Comparison of ENCODE assay signal across 8 cellular contexts in genomic region chr22:29310863-29311339, GRCh38. TPM values are rescaled to one million over a fixed set of nuclear protein-coding genes. Genes with fewer than 3 reads are reported as not detected.
DNase-seq lines count a peak whose midpoint lies in the region; ATAC-seq and TF ChIP-seq lines count a peak whose summit lies in the region.

No MANE protein-coding gene starts in this region.

- POLR2A ChIA-PET in activated CD4-positive, alpha-beta T cell treated with anti-CD3 and anti-CD28 coated beads, Interleukin-2, amount 10 ng/mL, durations not matched to agents 7 days and 5 days (lab: Charles Lee) = no interaction called here

- peaks cover 2% of the 10 kb centered on the region for H3K36me3 Mint-ChIP-seq in activated CD4-positive, alpha-beta T cell treated with anti-CD3 and anti-CD28 coated beads, Interleukin-2, amount 10 ng/mL, durations not matched to agents 7 days and 5 days (ENCODE audit: low read depth)
- peaks cover 7% of the 10 kb centered on the region for H3K36me3 Mint-ChIP-seq in effector memory CD8-positive, alpha-beta T cell (ENCODE audit: insufficient read depth)
- peaks cover 2% of the 10 kb centered on the region for H3K36me3 Mint-ChIP-seq in memory B cell

- no peak overlapping the region for H3K4me3 Mint-ChIP-seq in activated CD4-positive, alpha-beta T cell treated with anti-CD3 and anti-CD28 coated beads, Interleukin-2, amount 10 ng/mL, durations not matched to agents 7 days and 5 days
- H3K4me3 Mint-ChIP-seq in effector memory CD8-positive, alpha-beta T cell = no peak overlapping the region
- peak overlapping the region; percentile 11 for H3K4me3 Mint-ChIP-seq in memory B cell

- peaks cover 42% of the 10 kb centered on the region for H3K4me1 Mint-ChIP-seq in activated CD4-positive, alpha-beta T cell treated with anti-CD3 and anti-CD28 coated beads, Interleukin-2, amount 10 ng/mL, durations not matched to agents 7 days and 5 days
- H3K4me1 Mint-ChIP-seq in effector memory CD8-positive, alpha-beta T cell (ENCODE audit: low read depth in 2 of 2) = peaks cover 28 to 39% of the 10 kb centered on the region in 2 donors
- peaks cover 25% of the 10 kb centered on the region for H3K4me1 Mint-ChIP-seq in memory B cell

- H3K27me3 Mint-ChIP-seq in activated CD4-positive, alpha-beta T cell treated with anti-CD3 and anti-CD28 coated beads, Interleukin-2, amount 10 ng/mL, durations not matched to agents 7 days and 5 days = peaks cover 39% of the 10 kb centered on the region
- H3K27me3 Mint-ChIP-seq in effector memory CD8-positive, alpha-beta T cell = peaks cover 37 to 39% of the 10 kb centered on the region in 2 donors
- peaks cover 35% of the 10 kb centered on the region for H3K27me3 Mint-ChIP-seq in memory B cell

- peak; percentile 28 for DNase-seq in GDM1 (lab: John Stamatoyannopoulos, UW)
- peak; percentile 68 for DNase-seq in NCI-H1048 (lab: John Stamatoyannopoulos, UW)
- peak; percentile 56 for DNase-seq in activated CD4-positive, alpha-beta T cell treated with anti-CD3 and anti-CD28 coated beads, Interleukin-2, amount 10 ng/mL, durations not matched to agents 7 days and 5 days
- peak in 2 of 3 experiments; percentile 31 to 35 for DNase-seq in effector memory CD8-positive, alpha-beta T cell
- DNase-seq in memory B cell (ENCODE audit: low spot score in 2 of 2) = peak; percentile 46 to 47
- DNase-seq in stimulated activated CD4-positive, alpha-beta T cell treated with anti-CD3 and anti-CD28 coated beads, TNF-alpha, amount 100 ng/mL, for 48 hours (ENCODE audit: low read depth in 3 of 3) = peak; percentile 48 to 63 (median 61)

- H3K27ac Mint-ChIP-seq in activated CD4-positive, alpha-beta T cell treated with anti-CD3 and anti-CD28 coated beads, Interleukin-2, amount 10 ng/mL, durations not matched to agents 7 days and 5 days = no peak overlapping the region
- H3K27ac Mint-ChIP-seq in effector memory CD8-positive, alpha-beta T cell = no peak overlapping the region
- no peak overlapping the region for H3K27ac Mint-ChIP-seq in memory B cell

- peak; percentile 46 for ATAC-seq in effector memory CD8-positive, alpha-beta T cell (replicated peaks)
- peak; percentile 63 for ATAC-seq in memory B cell (ENCODE audit: low read depth)
- no peak for ATAC-seq in HG03175 (IDR thresholded peaks at IDR 0.05; ENCODE audit: unreplicated experiment)
- no peak for ATAC-seq in GM18505 (IDR thresholded peaks at IDR 0.05; ENCODE audit: unreplicated experiment)

- no peak for TF ChIP-seq POLR2A in GM18505 (IDR thresholded peaks at IDR 0.05; ENCODE audit: borderline replicate concordance, extremely low read depth, insufficient read depth, insufficient read length)

- CTCF ChIA-PET in activated CD4-positive, alpha-beta T cell treated with anti-CD3 and anti-CD28 coated beads, Interleukin-2, amount 10 ng/mL, durations not matched to agents 7 days and 5 days (lab: Charles Lee) = interaction anchor here (0.6 to 3.8 kb wide), 3 partner anchors 8 to 26 kb away, joined by 3 to 24 read pairs (median 4); no protein-coding TSS in a partner anchor

- H3K9me3 Mint-ChIP-seq in activated CD4-positive, alpha-beta T cell treated with anti-CD3 and anti-CD28 coated beads, Interleukin-2, amount 10 ng/mL, durations not matched to agents 7 days and 5 days = no peaks in the 10 kb centered on the region
- H3K9me3 Mint-ChIP-seq in effector memory CD8-positive, alpha-beta T cell = no peaks in the 10 kb centered on the region
- no peaks in the 10 kb centered on the region for H3K9me3 Mint-ChIP-seq in memory B cell

RNA-seq across cellular contexts. Expression of gene GAS2L1, which starts 4.5 kb away (rescaled TPM):
- total RNA-seq in activated CD4-positive, alpha-beta T cell treated with anti-CD3 and anti-CD28 coated beads, Interleukin-2, amount 10 ng/mL, durations not matched to agents 7 days and 5 days = 1 to 10 TPM; 4.7 to 5.1 TPM

RNA-seq across cellular contexts. Expression of gene RASL10A, which starts 4.6 kb away (rescaled TPM):
- total RNA-seq in activated CD4-positive, alpha-beta T cell treated with anti-CD3 and anti-CD28 coated beads, Interleukin-2, amount 10 ng/mL, durations not matched to agents 7 days and 5 days = under 1 TPM; 0.37 to 0.92 TPM

RNA-seq across cellular contexts. Expression of gene EWSR1, which starts 42.8 kb away (rescaled TPM):
- 100 to 1,000 TPM; 329 to 400 TPM for total RNA-seq in activated CD4-positive, alpha-beta T cell treated with anti-CD3 and anti-CD28 coated beads, Interleukin-2, amount 10 ng/mL, durations not matched to agents 7 days and 5 days

RNA-seq across cellular contexts. Expression of gene RHBDD3, which starts 43.1 kb away (rescaled TPM):
- 10 to 100 TPM; 31.2 to 33.0 TPM for total RNA-seq in activated CD4-positive, alpha-beta T cell treated with anti-CD3 and anti-CD28 coated beads, Interleukin-2, amount 10 ng/mL, durations not matched to agents 7 days and 5 days

Comparison
In these comparisons a context has a peak if more than half of its experiments do, and no peak if none do; other contexts are left out.
1. ATAC-seq: peak in effector memory CD8-positive, alpha-beta T cell (single experiment) and memory B cell (single experiment); none in HG03175 (single experiment) and GM18505 (single experiment).
2. Peak in every context shown above with its lines, with median percentiles within 50 percentile points of each other: DNase-seq.